In genomic region chrX:110004210-110004609, GRCh38 we compare ENCODE assay signal across 10 cellular contexts. TPM values are rescaled to one million over a fixed set of nuclear protein-coding genes. Genes with fewer than 3 reads are reported as not detected.
A peak's percentile ranks its signal among the peaks of the same experiment; 100 is the strongest.
DNase-seq lines count a peak whose midpoint lies in the region; TF ChIP-seq lines count a peak whose summit lies in the region.
"Had no signal": no experiment of that assay in that cellular context is flagged by ENCODE, and none has a peak within 500 bp of the region (broad histone marks: within the 10 kb centered on the region; RNA-seq: fewer than 3 reads in every experiment).

No MANE protein-coding gene starts in this region.

- in situ Hi-C loops in G401 (cut with HindIII; ENCODE audit: low sequenced_read_pairs): no loop called here

- 55 to 58% (median 57%) methylated on average over 8 of the region's 8 CpGs for WGBS in ovary, 3 donors

- H3K9me3 ChIP-seq in Peyer's patch: peaks cover 0 to 4% (median 0%) of the 10 kb centered on the region in 4 donors
- no peaks in the 10 kb centered on the region for H3K9me3 ChIP-seq in ovary

- peaks cover 39% of the 10 kb centered on the region for H3K4me1 Mint-ChIP-seq in glutamatergic neuron (ENCODE audit: low read depth, unreplicated experiment)

- intact Hi-C loops in ovary (cut with DNase I): no loop called here

- TF ChIP-seq EP300 in ovary (IDR thresholded peaks at IDR 0.05): no peak

- TF ChIP-seq CTCF in Peyer's patch (IDR thresholded peaks at IDR 0.05): no peak
- no peak for TF ChIP-seq CTCF in glutamatergic neuron (IDR thresholded peaks at IDR 0.05; ENCODE audit: partially characterized antibody, unreplicated experiment)
- no peak for TF ChIP-seq CTCF in ovary (IDR thresholded peaks at IDR 0.05)

- H3K27ac ChIP-seq in Peyer's patch (peak overlapping the region in 3 of 4 donors; percentile 90 to 98 (median 96)), ovary (peak overlapping the region in 1 of 2 donors; percentile 87)
- H3K27ac ChIP-seq: KMS-11 had no signal

- no peaks in the 10 kb centered on the region for H3K36me3 ChIP-seq in Peyer's patch
- no peaks in the 10 kb centered on the region for H3K36me3 ChIP-seq in ovary

- H3K27ac Mint-ChIP-seq in glutamatergic neuron (ENCODE audit: unreplicated experiment): peak overlapping the region; percentile 48

- peak overlapping the region in 2 of 4 donors; percentile 75 to 84 for H3K4me3 ChIP-seq in Peyer's patch
- peak overlapping the region; percentile 41 for H3K4me3 ChIP-seq in ovary

- H3K27me3 ChIP-seq in Peyer's patch: no peaks in the 10 kb centered on the region
- H3K27me3 ChIP-seq in ovary: no peaks in the 10 kb centered on the region

- DNase-seq in G401 (ENCODE audit: low spot score) (peak; percentile 10), Peyer's patch (peak in 2 of 3 donors; percentile 81), glutamatergic neuron (no peak), ovary (peak in 2 of 5 donors; percentile 22 to 35), putamen (ENCODE audit: low spot score) (no peak), SKM-1 (lab: John Stamatoyannopoulos, UW; ENCODE audit: unreplicated experiment) (no peak), MV-4-11 (lab: John Stamatoyannopoulos, UW) (no peak), NCI-H524 (lab: John Stamatoyannopoulos, UW) (no peak)
- DNase-seq: activated CD4-positive, alpha-beta T cell treated with anti-CD3 and anti-CD28 coated beads, Interleukin-2, amount 50 U/mL, for 1 hour had no signal

- H3K9me3 Mint-ChIP-seq in glutamatergic neuron (ENCODE audit: unreplicated experiment): peaks cover 7% of the 10 kb centered on the region

- H3K4me1 ChIP-seq in Peyer's patch: peaks cover 0 to 35% (median 0%) of the 10 kb centered on the region in 4 donors
- H3K4me1 ChIP-seq in ovary (ENCODE audit: insufficient read depth): no peaks in the 10 kb centered on the region

- TF ChIP-seq POLR2A in Peyer's patch (IDR thresholded peaks at IDR 0.05) (peak; percentile 73 to 74), ovary (IDR thresholded peaks at IDR 0.05) (no peak)

- peak overlapping the region; percentile 80 for H3K4me3 Mint-ChIP-seq in glutamatergic neuron (ENCODE audit: unreplicated experiment)

- H3K36me3 Mint-ChIP-seq in glutamatergic neuron (ENCODE audit: unreplicated experiment): no peaks in the 10 kb centered on the region

- H3K27me3 Mint-ChIP-seq in glutamatergic neuron (ENCODE audit: unreplicated experiment): peaks cover 5% of the 10 kb centered on the region

RNA-seq across cellular contexts. Expression of gene TMEM164, which starts 1.3 kb away (rescaled TPM):
- 5.9 and 7.0 TPM in 2 replicates for total RNA-seq in G401 (2014; rRNA removed; shearing (Covaris generic))
- total RNA-seq in Peyer's patch (10 to 100 TPM; 25.6 to 79.7 (median 73.8) TPM), glutamatergic neuron (ENCODE audit: unreplicated experiment) (56.6 TPM), ovary (10 to 100 TPM; 26.5 to 59.4 (median 33.2) TPM)
- 10 to 100 TPM; 17.5 to 32.4 TPM for polyA plus RNA-seq in ovary

Comparison
In these comparisons a context has a peak if more than half of its experiments do, and no peak if none do; other contexts are left out.
1. DNase-seq: peak in G401 (single experiment) and Peyer's patch (2 of 3); none in glutamatergic neuron (single experiment), putamen (single experiment), SKM-1 (single experiment), MV-4-11 (single experiment) and NCI-H524 (0 of 2).